Comparison of ENCODE assay signal across 1 cellular context in the genomic region with DNA sequence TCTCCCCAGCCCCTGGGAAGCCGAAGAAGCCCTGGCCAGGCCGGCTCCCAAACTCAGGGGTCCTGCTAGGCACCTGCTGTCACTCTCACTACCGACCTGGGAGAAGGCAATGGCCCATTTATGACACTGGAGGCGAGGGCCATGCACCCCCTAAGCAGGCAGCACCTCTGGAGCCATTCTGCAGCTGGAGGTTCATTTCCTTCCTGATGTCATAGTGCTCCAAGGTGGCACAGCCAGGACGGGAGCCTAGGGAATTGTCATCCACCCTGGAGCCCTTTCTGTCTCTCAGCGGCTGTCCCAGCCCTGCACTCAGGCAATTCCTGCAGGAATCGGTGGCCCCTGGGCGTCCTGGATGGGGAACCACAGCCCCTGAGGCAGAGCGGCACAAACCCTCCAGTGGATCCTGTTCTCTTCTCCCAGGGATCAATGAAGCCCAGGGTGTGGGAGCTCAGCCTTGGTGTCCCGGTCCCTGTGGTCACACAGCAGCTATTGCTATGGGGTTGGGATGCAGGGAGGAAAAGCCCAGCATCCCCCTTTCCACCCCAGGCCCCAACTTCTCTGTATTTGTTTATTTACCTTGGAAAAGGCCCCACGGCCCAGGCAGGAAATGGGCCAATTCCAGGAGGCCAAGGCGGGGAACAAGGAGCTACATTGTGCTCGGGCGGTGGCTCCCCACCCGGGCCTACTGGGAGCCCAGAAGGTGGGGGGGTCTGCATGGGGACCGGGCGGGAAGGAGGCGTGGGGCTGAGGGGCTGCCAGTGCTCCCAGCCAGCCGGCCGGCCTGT.
TF ChIP-seq lines count a peak whose summit lies in the region.
"Not testable (repeated sequence)": the region's sequence is repeated elsewhere in the genome, so short reads cannot be mapped to it uniquely, and the experiment has no call there.

No MANE protein-coding gene starts in this region.

TF ChIP-seq in HepG2, 621 proteins besides CTCF, POLR2A, EP300 and RAD21:
- peak; percentile 44 for TF ChIP-seq GABPB1 (CRISPR knock-in tag; IDR thresholded peaks at IDR 0.05)
- TF ChIP-seq ELF1 (CRISPR knock-in tag; IDR thresholded peaks at IDR 0.05): 0 out of 2 replicates have a peak, but pooled peaks have one; percentile 23
- not testable (repeated sequence) for TF ChIP-seq SOX13, FOXP1 (IDR thresholded peaks at IDR 0.05)
- TF ChIP-seq SOX13 (CRISPR knock-in tag; conservative IDR thresholded peaks at IDR 0.05 in 1 of 2, IDR thresholded peaks at IDR 0.05 in 1 of 2): peak in 1 of 2 experiments; percentile 24; a peak in 1 of 4 replicates
- 0 out of 2 replicates have a peak, but pooled peaks have one; percentile 24 for TF ChIP-seq SAP130 (CRISPR knock-in tag; IDR thresholded peaks at IDR 0.05; ENCODE audit: low read depth)
- TF ChIP-seq, protein P1, sequence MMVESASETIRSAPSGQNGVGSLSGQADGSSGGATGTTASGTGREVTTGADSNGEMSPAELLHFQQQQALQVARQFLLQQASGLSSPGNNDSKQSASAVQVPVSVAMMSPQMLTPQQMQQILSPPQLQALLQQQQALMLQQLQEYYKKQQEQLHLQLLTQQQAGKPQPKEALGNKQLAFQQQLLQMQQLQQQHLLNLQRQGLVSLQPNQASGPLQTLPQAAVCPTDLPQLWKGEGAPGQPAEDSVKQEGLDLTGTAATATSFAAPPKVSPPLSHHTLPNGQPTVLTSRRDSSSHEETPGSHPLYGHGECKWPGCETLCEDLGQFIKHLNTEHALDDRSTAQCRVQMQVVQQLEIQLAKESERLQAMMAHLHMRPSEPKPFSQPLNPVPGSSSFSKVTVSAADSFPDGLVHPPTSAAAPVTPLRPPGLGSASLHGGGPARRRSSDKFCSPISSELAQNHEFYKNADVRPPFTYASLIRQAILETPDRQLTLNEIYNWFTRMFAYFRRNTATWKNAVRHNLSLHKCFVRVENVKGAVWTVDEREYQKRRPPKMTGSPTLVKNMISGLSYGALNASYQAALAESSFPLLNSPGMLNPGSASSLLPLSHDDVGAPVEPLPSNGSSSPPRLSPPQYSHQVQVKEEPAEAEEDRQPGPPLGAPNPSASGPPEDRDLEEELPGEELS (CRISPR knock-in tag; IDR thresholded peaks at IDR 0.05): peak; percentile 63
- TF ChIP-seq, protein P2, sequence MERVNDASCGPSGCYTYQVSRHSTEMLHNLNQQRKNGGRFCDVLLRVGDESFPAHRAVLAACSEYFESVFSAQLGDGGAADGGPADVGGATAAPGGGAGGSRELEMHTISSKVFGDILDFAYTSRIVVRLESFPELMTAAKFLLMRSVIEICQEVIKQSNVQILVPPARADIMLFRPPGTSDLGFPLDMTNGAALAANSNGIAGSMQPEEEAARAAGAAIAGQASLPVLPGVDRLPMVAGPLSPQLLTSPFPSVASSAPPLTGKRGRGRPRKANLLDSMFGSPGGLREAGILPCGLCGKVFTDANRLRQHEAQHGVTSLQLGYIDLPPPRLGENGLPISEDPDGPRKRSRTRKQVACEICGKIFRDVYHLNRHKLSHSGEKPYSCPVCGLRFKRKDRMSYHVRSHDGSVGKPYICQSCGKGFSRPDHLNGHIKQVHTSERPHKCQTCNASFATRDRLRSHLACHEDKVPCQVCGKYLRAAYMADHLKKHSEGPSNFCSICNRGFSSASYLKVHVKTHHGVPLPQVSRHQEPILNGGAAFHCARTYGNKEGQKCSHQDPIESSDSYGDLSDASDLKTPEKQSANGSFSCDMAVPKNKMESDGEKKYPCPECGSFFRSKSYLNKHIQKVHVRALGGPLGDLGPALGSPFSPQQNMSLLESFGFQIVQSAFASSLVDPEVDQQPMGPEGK (CRISPR knock-in tag; IDR thresholded peaks at IDR 0.05): peak; percentile 81
- peak; percentile 33; the same call in 1 of the 2 replicates for TF ChIP-seq SOX5 (CRISPR knock-in tag; IDR thresholded peaks at IDR 0.05; ENCODE audit: borderline replicate concordance)
- peak; percentile 25; the same call in 1 of the 2 replicates for TF ChIP-seq FOXA3 (CRISPR knock-in tag; IDR thresholded peaks at IDR 0.05)
- TF ChIP-seq FOXP1 (CRISPR knock-in tag; IDR thresholded peaks at IDR 0.05): peak; percentile 41; the same call in 1 of the 2 replicates
- TF ChIP-seq ETV5 (CRISPR knock-in tag; IDR thresholded peaks at IDR 0.05; ENCODE audit: borderline replicate concordance): peak; percentile 49; the same call in 1 of the 2 replicates
- TF ChIP-seq, protein P3, sequence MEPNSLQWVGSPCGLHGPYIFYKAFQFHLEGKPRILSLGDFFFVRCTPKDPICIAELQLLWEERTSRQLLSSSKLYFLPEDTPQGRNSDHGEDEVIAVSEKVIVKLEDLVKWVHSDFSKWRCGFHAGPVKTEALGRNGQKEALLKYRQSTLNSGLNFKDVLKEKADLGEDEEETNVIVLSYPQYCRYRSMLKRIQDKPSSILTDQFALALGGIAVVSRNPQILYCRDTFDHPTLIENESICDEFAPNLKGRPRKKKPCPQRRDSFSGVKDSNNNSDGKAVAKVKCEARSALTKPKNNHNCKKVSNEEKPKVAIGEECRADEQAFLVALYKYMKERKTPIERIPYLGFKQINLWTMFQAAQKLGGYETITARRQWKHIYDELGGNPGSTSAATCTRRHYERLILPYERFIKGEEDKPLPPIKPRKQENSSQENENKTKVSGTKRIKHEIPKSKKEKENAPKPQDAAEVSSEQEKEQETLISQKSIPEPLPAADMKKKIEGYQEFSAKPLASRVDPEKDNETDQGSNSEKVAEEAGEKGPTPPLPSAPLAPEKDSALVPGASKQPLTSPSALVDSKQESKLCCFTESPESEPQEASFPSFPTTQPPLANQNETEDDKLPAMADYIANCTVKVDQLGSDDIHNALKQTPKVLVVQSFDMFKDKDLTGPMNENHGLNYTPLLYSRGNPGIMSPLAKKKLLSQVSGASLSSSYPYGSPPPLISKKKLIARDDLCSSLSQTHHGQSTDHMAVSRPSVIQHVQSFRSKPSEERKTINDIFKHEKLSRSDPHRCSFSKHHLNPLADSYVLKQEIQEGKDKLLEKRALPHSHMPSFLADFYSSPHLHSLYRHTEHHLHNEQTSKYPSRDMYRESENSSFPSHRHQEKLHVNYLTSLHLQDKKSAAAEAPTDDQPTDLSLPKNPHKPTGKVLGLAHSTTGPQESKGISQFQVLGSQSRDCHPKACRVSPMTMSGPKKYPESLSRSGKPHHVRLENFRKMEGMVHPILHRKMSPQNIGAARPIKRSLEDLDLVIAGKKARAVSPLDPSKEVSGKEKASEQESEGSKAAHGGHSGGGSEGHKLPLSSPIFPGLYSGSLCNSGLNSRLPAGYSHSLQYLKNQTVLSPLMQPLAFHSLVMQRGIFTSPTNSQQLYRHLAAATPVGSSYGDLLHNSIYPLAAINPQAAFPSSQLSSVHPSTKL (CRISPR knock-in tag; IDR thresholded peaks at IDR 0.05): 0 out of 2 replicates have a peak, but pooled peaks have one; percentile 22
- TF ChIP-seq ELF3 (CRISPR knock-in tag; IDR thresholded peaks at IDR 0.05): 0 out of 2 replicates have a peak, but pooled peaks have one; percentile 26
